11 cellular contexts compared by ENCODE assay signal in the genomic region with DNA sequence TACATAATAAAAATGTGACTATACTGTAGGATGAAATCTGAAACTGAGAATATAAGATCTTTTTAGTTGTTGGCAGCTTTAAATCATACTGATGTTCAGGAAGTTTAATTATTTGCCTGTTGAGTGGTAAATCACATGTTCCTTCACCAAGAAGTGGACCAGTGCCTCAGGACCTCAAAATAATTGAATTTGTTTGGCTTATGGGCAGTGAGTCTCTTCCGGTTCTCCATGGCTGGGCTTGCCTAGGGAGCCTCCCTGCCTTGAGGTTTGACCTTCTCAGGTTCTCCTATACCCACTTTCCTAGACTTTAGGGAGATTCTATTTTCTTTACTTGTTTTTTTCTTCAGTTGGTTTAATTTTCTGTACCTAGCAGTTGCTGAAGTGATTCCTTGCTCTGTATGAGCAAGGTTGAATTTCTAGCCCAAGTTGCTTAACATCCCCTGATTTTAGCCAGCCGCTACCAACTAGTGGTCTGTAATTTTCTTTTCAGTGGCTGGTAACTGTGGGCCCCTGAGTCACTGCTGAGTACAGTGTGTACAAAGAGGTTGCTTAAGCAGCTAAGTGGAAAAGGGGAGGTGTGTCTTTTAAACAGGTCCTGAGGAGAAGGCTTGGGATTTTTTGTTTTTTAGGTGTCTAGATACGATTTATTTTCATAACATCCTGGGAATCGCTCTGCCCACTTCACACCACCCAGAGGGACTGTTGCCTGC.
DNase-seq lines count a peak whose midpoint lies in the region; ATAC-seq and TF ChIP-seq lines count a peak whose summit lies in the region.
"Had no signal": no experiment of that assay in that cellular context is flagged by ENCODE, and none has a peak within 500 bp of the region (broad histone marks: within the 10 kb centered on the region; RNA-seq: fewer than 3 reads in every experiment).

No MANE protein-coding gene starts in this region.

- no peaks in the 10 kb centered on the region for H3K36me3 ChIP-seq in mammary epithelial cell (ENCODE audit: insufficient read depth, low read length)
- H3K36me3 ChIP-seq in lower lobe of right lung: peaks cover 9% of the 10 kb centered on the region
- no peaks in the 10 kb centered on the region for H3K36me3 ChIP-seq in tibial artery
- H3K36me3 ChIP-seq in colonic mucosa: no peaks in the 10 kb centered on the region
- H3K36me3 ChIP-seq: neural progenitor cell had no signal

- intact Hi-C loops in mammary epithelial cell (cut with micrococcal nuclease): no loop called here
- intact Hi-C loops in lower lobe of right lung (cut with DNase I): no loop called here
- intact Hi-C loops in tibial artery (cut with DNase I; ENCODE audit: low total_unique reads): no loop called here
- intact Hi-C loops in colonic mucosa (cut with DNase I): no loop called here

- H3K4me3 ChIP-seq in NB4 (ENCODE audit: low read depth, low read length): no peak overlapping the region
- no peak overlapping the region for H3K4me3 ChIP-seq in mammary epithelial cell (replicated peaks in 1 of 3; ENCODE audit: insufficient read depth in 1 of 3, low read depth in 2 of 3, low read length in 3 of 3)
- H3K4me3 ChIP-seq in lower lobe of right lung: no peak overlapping the region
- no peak overlapping the region for H3K4me3 ChIP-seq in tibial artery
- H3K4me3 ChIP-seq in colonic mucosa: no peak overlapping the region
- H3K4me3 ChIP-seq: neural progenitor cell had no signal

- H3K4me1 ChIP-seq in mammary epithelial cell (ENCODE audit: insufficient read depth, low read length): peaks cover 31% of the 10 kb centered on the region
- peaks cover 37% of the 10 kb centered on the region for H3K4me1 ChIP-seq in lower lobe of right lung
- H3K4me1 ChIP-seq in tibial artery: peaks cover 0 to 92% (median 64%) of the 10 kb centered on the region in 4 donors
- H3K4me1 ChIP-seq in colonic mucosa: no peaks in the 10 kb centered on the region
- H3K4me1 ChIP-seq: neural progenitor cell had no signal

- DNase-seq in NB4 (ENCODE audit: low read depth): peak; percentile 41
- DNase-seq in mammary epithelial cell: peak; percentile 76
- DNase-seq in lower lobe of right lung: no peak
- peak; percentile 64 to 79 for DNase-seq in tibial artery
- DNase-seq in activated CD4-positive, alpha-beta T cell treated with anti-CD3 and anti-CD28 coated beads for 48 hours: no peak
- DNase-seq in NCI-H345 (lab: John Stamatoyannopoulos, UW): no peak
- no peak for DNase-seq in colonic mucosa
- DNase-seq: aorta had no signal

- H3K27me3 ChIP-seq in mammary epithelial cell (ENCODE audit: insufficient read depth, low read length) (no peaks in the 10 kb centered on the region), lower lobe of right lung (ENCODE audit: low read depth) (no peaks in the 10 kb centered on the region), tibial artery (no peaks in the 10 kb centered on the region), colonic mucosa (no peaks in the 10 kb centered on the region)
- H3K27me3 ChIP-seq: neural progenitor cell had no signal

- H3K9ac ChIP-seq in mammary epithelial cell (ENCODE audit: insufficient read depth, low read length) (no peak overlapping the region), colonic mucosa (ENCODE audit: low read depth in 2 of 2, low read length in 2 of 2) (no peak overlapping the region)
- H3K9ac ChIP-seq: neural progenitor cell had no signal

- CTCF ChIA-PET in mammary epithelial cell (lab: Charles Lee; ENCODE audit: low non-redundant PET): no interaction called here

- H4K20me1 ChIP-seq in mammary epithelial cell (ENCODE audit: insufficient read depth, low read length): no peaks in the 10 kb centered on the region

- no peak for TF ChIP-seq CTCF in NB4 (IDR thresholded peaks at IDR 0.05; ENCODE audit: low read depth, low read length)
- no peak for TF ChIP-seq CTCF in mammary epithelial cell (conservative IDR thresholded peaks at IDR 0.05 in 1 of 2, IDR thresholded peaks at IDR 0.05 in 1 of 2; ENCODE audit: extremely low read depth in 1 of 2, insufficient read depth in 1 of 2, low read depth in 1 of 2, low read length in 2 of 2)
- no peak for TF ChIP-seq CTCF in lower lobe of right lung (IDR thresholded peaks at IDR 0.05)
- no peak for TF ChIP-seq CTCF in tibial artery (IDR thresholded peaks at IDR 0.05)
- no peak for TF ChIP-seq CTCF in colonic mucosa (IDR thresholded peaks at IDR 0.05)

- no peaks in the 10 kb centered on the region for H3K9me3 ChIP-seq in mammary epithelial cell (replicated peaks; ENCODE audit: insufficient read depth, low read length)
- H3K9me3 ChIP-seq in lower lobe of right lung: no peaks in the 10 kb centered on the region
- no peaks in the 10 kb centered on the region for H3K9me3 ChIP-seq in tibial artery
- no peaks in the 10 kb centered on the region for H3K9me3 ChIP-seq in colonic mucosa

- H3K4me2 ChIP-seq in mammary epithelial cell (ENCODE audit: insufficient read depth, low read depth, low read length): peak overlapping the region; percentile 4
- H3K4me2 ChIP-seq: neural progenitor cell had no signal

- no peak for TF ChIP-seq POLR2A in NB4 (IDR thresholded peaks at IDR 0.05; ENCODE audit: extremely low read depth, insufficient read length)

- H3K79me2 ChIP-seq in mammary epithelial cell (ENCODE audit: insufficient read depth, low read length): no peaks in the 10 kb centered on the region

- in situ Hi-C loops in mammary epithelial cell (cut with MboI; ENCODE audit: low sequenced_read_pairs in 2 of 2): no loop called here

- peak; percentile 70 to 82 for ATAC-seq in lower lobe of right lung
- ATAC-seq in HG03175 (IDR thresholded peaks at IDR 0.05; ENCODE audit: unreplicated experiment): no peak
- ATAC-seq: Panc1 had no signal

- H2AFZ ChIP-seq in mammary epithelial cell (ENCODE audit: low read depth, low read length): no peak overlapping the region
- H2AFZ ChIP-seq: neural progenitor cell had no signal

- H3K27ac ChIP-seq in mammary epithelial cell (ENCODE audit: insufficient read depth, low read depth, low read length) (peak overlapping the region; percentile 19), lower lobe of right lung (peak overlapping the region; percentile 50), tibial artery (peak overlapping the region; percentile 75 to 81), colonic mucosa (no peak overlapping the region)
- H3K27ac ChIP-seq: neural progenitor cell had no signal

- 65% methylated on average over 4 of the region's 4 CpGs for WGBS in mammary epithelial cell (ENCODE audit: low coverage, missing lambda C conversion rate)

- dilution Hi-C loops in mammary epithelial cell (cut with HindIII; ENCODE audit: low sequenced_read_pairs): no loop called here

- no TSS peak for BruUV-seq in mammary epithelial cell (replicated peaks; lab: Mats Ljungman, UMichigan)

Comparison
In these comparisons a context has a peak if more than half of its experiments do, and no peak if none do; other contexts are left out.
1. DNase-seq: peak in NB4 (single experiment), mammary epithelial cell (single experiment) and tibial artery (2 of 2); none in lower lobe of right lung (single experiment), activated CD4-positive, alpha-beta T cell treated with anti-CD3 and anti-CD28 coated beads for 48 hours (single experiment), NCI-H345 (single experiment) and colonic mucosa (single experiment).